In genomic region chr2:73947412-73948018, GRCh38 we compare ENCODE assay signal across 21 cellular contexts. TPM values are rescaled to one million over a fixed set of nuclear protein-coding genes. Genes with fewer than 3 reads are reported as not detected.
"Had no signal": no experiment of that assay in that cellular context is flagged by ENCODE, and none has a peak within 500 bp of the region (broad histone marks: within the 10 kb centered on the region; RNA-seq: fewer than 3 reads in every experiment).

No MANE protein-coding gene starts in this region.

- ATAC-seq: activated CD8-positive, alpha-beta T cell treated with anti-CD3 and anti-CD28 coated beads, Interleukin-2, amount 10 ng/mL, durations not matched to agents 7 days and 5 days; activated T-cell treated with anti-CD3 and anti-CD28 coated beads, Interleukin-2, amount 50 U/mL, for 72 hours; mucosa of descending colon; natural killer cell treated with Interleukin-12 subunit alpha and Interleukin-12 subunit beta and Interleukin-15 and Interleukin-18, amount 100 ng/mL, for 72 hours; sciatic nerve had no signal

- H3K27me3 ChIP-seq: ascending aorta, breast epithelium, stomach had no signal

- H3K27ac ChIP-seq: ascending aorta, breast epithelium, parathyroid adenoma had no signal

- H3K36me3 ChIP-seq: breast epithelium had no signal

- H3K9me3 Mint-ChIP-seq: activated CD4-positive, alpha-beta T cell treated with anti-CD3 and anti-CD28 coated beads, Interleukin-2, amount 10 ng/mL, durations not matched to agents 24 days and 14 days; activated naive CD4-positive, alpha-beta T cell treated with anti-CD3 and anti-CD28 coated beads, Interleukin-2, amount 50 U/mL, for 24 hours; activated T-cell treated with anti-CD3 and anti-CD28 coated beads, Interleukin-2, amount 50 U/mL, for 72 hours; natural killer cell treated with Interleukin-12 subunit alpha and Interleukin-12 subunit beta and Interleukin-15 and Interleukin-18, amount 100 ng/mL, for 72 hours; type B pancreatic cell had no signal

- H3K4me2 ChIP-seq: smooth muscle cell had no signal

- H3K4me1 ChIP-seq: ascending aorta, breast epithelium had no signal

- H2AFZ ChIP-seq: parathyroid adenoma had no signal

- H3K4me3 Mint-ChIP-seq: activated CD8-positive, alpha-beta T cell treated with anti-CD3 and anti-CD28 coated beads, Interleukin-2, amount 10 ng/mL, durations not matched to agents 7 days and 5 days; natural killer cell treated with Interleukin-12 subunit alpha and Interleukin-12 subunit beta and Interleukin-15 and Interleukin-18, amount 100 ng/mL, for 72 hours; type B pancreatic cell had no signal

- H3K9me3 ChIP-seq: ascending aorta, breast epithelium, mucosa of descending colon, stomach had no signal

- DNase-seq: activated CD4-positive, alpha-beta T cell treated with anti-CD3 and anti-CD28 coated beads, Interleukin-2, amount 10 ng/mL, durations not matched to agents 24 days and 14 days; activated CD4-positive, CD25-positive, alpha-beta regulatory T cell; activated CD8-positive, alpha-beta memory T cell treated with anti-CD3 and anti-CD28 coated beads, Interleukin-2, amount 50 U/mL, for 4 hours; activated CD8-positive, alpha-beta T cell treated with anti-CD3 and anti-CD28 coated beads, Interleukin-2, amount 10 ng/mL, durations not matched to agents 7 days and 5 days; activated effector memory CD4-positive, alpha-beta T cell treated with anti-CD3 and anti-CD28 coated beads, Interleukin-2, amount 50 U/mL, for 16 hours; activated T-cell treated with anti-CD3 and anti-CD28 coated beads, Interleukin-2, amount 50 U/mL, for 72 hours; left cardiac atrium; mesenchymal stem cell; mucosa of descending colon; stimulated activated CD4-positive, alpha-beta T cell treated with anti-CD3 and anti-CD28 coated beads, Interleukin-4, amount 100 ng/mL, for 1 hour; stomach had no signal

- H3K4me3 ChIP-seq: ascending aorta, breast epithelium, mucosa of descending colon, smooth muscle cell, stomach had no signal

- H3K9ac ChIP-seq: parathyroid adenoma had no signal

- H3K27ac Mint-ChIP-seq: activated T-cell treated with anti-CD3 and anti-CD28 coated beads, Interleukin-2, amount 50 U/mL, for 72 hours; type B pancreatic cell had no signal

- H3K27me3 Mint-ChIP-seq: activated CD4-positive, alpha-beta T cell treated with anti-CD3 and anti-CD28 coated beads, Interleukin-2, amount 10 ng/mL, durations not matched to agents 24 days and 14 days; activated naive CD4-positive, alpha-beta T cell treated with anti-CD3 and anti-CD28 coated beads, Interleukin-2, amount 50 U/mL, for 24 hours; natural killer cell treated with Interleukin-12 subunit alpha and Interleukin-12 subunit beta and Interleukin-15 and Interleukin-18, amount 100 ng/mL, for 72 hours; type B pancreatic cell had no signal

RNA-seq across cellular contexts. Expression of gene ACTG2, which starts 54.7 kb away (rescaled TPM):
- total RNA-seq: activated CD4-positive, alpha-beta T cell treated with anti-CD3 and anti-CD28 coated beads, Interleukin-2, amount 10 ng/mL, durations not matched to agents 24 days and 14 days; dermis microvascular lymphatic vessel endothelial cell; natural killer cell treated with Interleukin-12 subunit alpha and Interleukin-12 subunit beta and Interleukin-15 and Interleukin-18, amount 100 ng/mL, for 72 hours; T-helper 2 cell treated with Interferon-gamma antibody and Interleukin-4, amounts not matched to agents 100 ng/mL and 5 ng/mL, for 36 hours had no signal
